ENCODE assay signal across 12 cellular contexts in genomic region chr15:48802867-48803266, GRCh38. TPM values are rescaled to one million over a fixed set of nuclear protein-coding genes. Genes with fewer than 3 reads are reported as not detected.
DNase-seq lines count a peak whose midpoint lies in the region; ATAC-seq lines count a peak whose summit lies in the region.
"Had no signal": no experiment of that assay in that cellular context is flagged by ENCODE, and none has a peak within 500 bp of the region (broad histone marks: within the 10 kb centered on the region; RNA-seq: fewer than 3 reads in every experiment).

No MANE protein-coding gene starts in this region.

- DNase-seq in activated CD4-positive, CD25-positive, alpha-beta regulatory T cell treated with anti-CD3 and anti-CD28 coated beads, Interleukin-2, amount 50 U/mL, for 72 hours = no peak
- DNase-seq in NCI-H82 (lab: John Stamatoyannopoulos, UW) (peak; percentile 31), dedifferentiated amniotic fluid mesenchymal stem cell (ENCODE audit: extremely low spot score) (peak; percentile 81), renal cortical epithelial cell (ENCODE audit: low read depth) (peak; percentile 99), NCI-H774 (lab: John Stamatoyannopoulos, UW) (no peak), Ammon's horn (ENCODE audit: low spot score) (no peak)
- DNase-seq: activated CD4-positive, alpha-beta memory T cell treated with anti-CD3 and anti-CD28 coated beads for 36 hours; cerebellar nuclear complex; NCI-H1436 had no signal

- ATAC-seq in activated CD4-positive, CD25-positive, alpha-beta regulatory T cell treated with anti-CD3 and anti-CD28 coated beads, Interleukin-2, amount 50 U/mL, for 24 hours = peak; percentile 38 to 56
- ATAC-seq in HG02884 (IDR thresholded peaks at IDR 0.05; ENCODE audit: unreplicated experiment) = no peak
- ATAC-seq: Right ventricle myocardium inferior had no signal

RNA-seq across cellular contexts. Expression of gene CEP152, which starts 8.0 kb away (rescaled TPM):
- total RNA-seq in renal cortical epithelial cell = 4.7 and 7.1 TPM in 2 replicates

Comparison
In these comparisons a context has a peak if more than half of its experiments do, and no peak if none do; other contexts are left out.
1. DNase-seq: peak in NCI-H82 (single experiment), dedifferentiated amniotic fluid mesenchymal stem cell (single experiment) and renal cortical epithelial cell (single experiment); none in activated CD4-positive, CD25-positive, alpha-beta regulatory T cell treated with anti-CD3 and anti-CD28 coated beads, Interleukin-2, amount 50 U/mL, for 72 hours (single experiment), NCI-H774 (single experiment) and Ammon's horn (single experiment).